ENCODE assay signal across 12 cellular contexts in genomic region chr4:153706519-153706918, GRCh38. TPM values are rescaled to one million over a fixed set of nuclear protein-coding genes. Genes with fewer than 3 reads are reported as not detected.
A peak's percentile ranks its signal among the peaks of the same experiment; 100 is the strongest.
DNase-seq lines count a peak whose midpoint lies in the region; ATAC-seq lines count a peak whose summit lies in the region.
"Had no signal": no experiment of that assay in that cellular context is flagged by ENCODE, and none has a peak within 500 bp of the region (broad histone marks: within the 10 kb centered on the region; RNA-seq: fewer than 3 reads in every experiment).

No MANE protein-coding gene starts in this region.

- peaks cover 17% of the 10 kb centered on the region for H3K4me1 Mint-ChIP-seq in activated CD4-positive, alpha-beta T cell treated with anti-CD3 and anti-CD28 coated beads, Interleukin-2, amount 10 ng/mL, durations not matched to agents 7 days and 5 days
- peaks cover 31% of the 10 kb centered on the region for H3K4me1 Mint-ChIP-seq in dendritic cell treated with granulocyte-macrophage colony-stimulating factor and Interleukin-4, amounts not matched to agents 40 ng/mL and 50 ng/mL, for 4 days (ENCODE audit: low read depth)

- CTCF ChIA-PET in activated CD4-positive, alpha-beta T cell treated with anti-CD3 and anti-CD28 coated beads, Interleukin-2, amount 10 ng/mL, durations not matched to agents 7 days and 5 days (lab: Charles Lee): interaction anchor here (0.8 kb wide), 1 partner anchor 362 kb away, joined by 3 read pairs; the partner anchor contains the start of gene MND1

- peak overlapping the region; percentile 68 for H3K27ac Mint-ChIP-seq in activated CD4-positive, alpha-beta T cell treated with anti-CD3 and anti-CD28 coated beads, Interleukin-2, amount 10 ng/mL, durations not matched to agents 7 days and 5 days
- peak overlapping the region; percentile 51 for H3K27ac Mint-ChIP-seq in dendritic cell treated with granulocyte-macrophage colony-stimulating factor and Interleukin-4, amounts not matched to agents 40 ng/mL and 50 ng/mL, for 4 days
- H3K27ac Mint-ChIP-seq: natural killer cell had no signal

- no peak for DNase-seq in activated CD4-positive, alpha-beta T cell treated with anti-CD3 and anti-CD28 coated beads, Interleukin-2, amount 10 ng/mL, durations not matched to agents 7 days and 5 days
- no peak for DNase-seq in activated CD4-positive, alpha-beta T cell treated with anti-CD3 and anti-CD28 coated beads, Interleukin-2, amount 50 U/mL, for 4 hours
- DNase-seq in NCI-H345 (lab: John Stamatoyannopoulos, UW): no peak
- DNase-seq: 8988T, glutamatergic neuron, natural killer cell, thyroid gland had no signal

- H3K36me3 Mint-ChIP-seq in activated CD4-positive, alpha-beta T cell treated with anti-CD3 and anti-CD28 coated beads, Interleukin-2, amount 10 ng/mL, durations not matched to agents 7 days and 5 days (ENCODE audit: low read depth): no peaks in the 10 kb centered on the region
- H3K36me3 Mint-ChIP-seq in dendritic cell treated with granulocyte-macrophage colony-stimulating factor and Interleukin-4, amounts not matched to agents 40 ng/mL and 50 ng/mL, for 4 days (ENCODE audit: low read depth): peaks cover 44% of the 10 kb centered on the region
- H3K36me3 Mint-ChIP-seq: natural killer cell had no signal

- peaks cover 8% of the 10 kb centered on the region for H3K27me3 Mint-ChIP-seq in activated CD4-positive, alpha-beta T cell treated with anti-CD3 and anti-CD28 coated beads, Interleukin-2, amount 10 ng/mL, durations not matched to agents 7 days and 5 days
- H3K27me3 Mint-ChIP-seq in dendritic cell treated with granulocyte-macrophage colony-stimulating factor and Interleukin-4, amounts not matched to agents 40 ng/mL and 50 ng/mL, for 4 days: no peaks in the 10 kb centered on the region

- intact Hi-C loops in dendritic cell treated with granulocyte-macrophage colony-stimulating factor and Interleukin-4, amounts not matched to agents 40 ng/mL and 50 ng/mL, for 4 days (cut with micrococcal nuclease): no loop called here

- H3K9me3 Mint-ChIP-seq in activated CD4-positive, alpha-beta T cell treated with anti-CD3 and anti-CD28 coated beads, Interleukin-2, amount 10 ng/mL, durations not matched to agents 7 days and 5 days: no peaks in the 10 kb centered on the region
- H3K9me3 Mint-ChIP-seq in dendritic cell treated with granulocyte-macrophage colony-stimulating factor and Interleukin-4, amounts not matched to agents 40 ng/mL and 50 ng/mL, for 4 days: no peaks in the 10 kb centered on the region
- H3K9me3 Mint-ChIP-seq: natural killer cell had no signal

- H3K4me3 Mint-ChIP-seq in activated CD4-positive, alpha-beta T cell treated with anti-CD3 and anti-CD28 coated beads, Interleukin-2, amount 10 ng/mL, durations not matched to agents 7 days and 5 days: no peak overlapping the region
- H3K4me3 Mint-ChIP-seq in dendritic cell treated with granulocyte-macrophage colony-stimulating factor and Interleukin-4, amounts not matched to agents 40 ng/mL and 50 ng/mL, for 4 days: no peak overlapping the region
- H3K4me3 Mint-ChIP-seq: natural killer cell had no signal

- POLR2A ChIA-PET in activated CD4-positive, alpha-beta T cell treated with anti-CD3 and anti-CD28 coated beads, Interleukin-2, amount 10 ng/mL, durations not matched to agents 7 days and 5 days (lab: Charles Lee): no interaction called here

- peak; percentile 40 for ATAC-seq in GM21619 (IDR thresholded peaks at IDR 0.05; ENCODE audit: unreplicated experiment)
- peak; percentile 8 for ATAC-seq in HG03469 (IDR thresholded peaks at IDR 0.05; ENCODE audit: unreplicated experiment)
- ATAC-seq in GM21360 (IDR thresholded peaks at IDR 0.05; ENCODE audit: unreplicated experiment): no peak
- no peak for ATAC-seq in GM21529 (IDR thresholded peaks at IDR 0.05; ENCODE audit: unreplicated experiment)
- ATAC-seq: natural killer cell had no signal

RNA-seq across cellular contexts. Expression of gene TLR2, which starts 22.4 kb away (rescaled TPM):
- total RNA-seq in activated CD4-positive, alpha-beta T cell treated with anti-CD3 and anti-CD28 coated beads, Interleukin-2, amount 10 ng/mL, durations not matched to agents 7 days and 5 days: 1 to 10 TPM in 1 of 2 experiments, under 1 TPM in 1; 0.97 to 2.0 TPM

RNA-seq across cellular contexts. Expression of gene RNF175, which starts 53.3 kb away (rescaled TPM):
- total RNA-seq in activated CD4-positive, alpha-beta T cell treated with anti-CD3 and anti-CD28 coated beads, Interleukin-2, amount 10 ng/mL, durations not matched to agents 7 days and 5 days: not detected

Comparison
In these comparisons a context has a peak if more than half of its experiments do, and no peak if none do; other contexts are left out.
1. ATAC-seq: peak in GM21619 (single experiment) and HG03469 (single experiment); none in GM21360 (single experiment) and GM21529 (single experiment).